1 cellular context compared by ENCODE assay signal in the genomic region with DNA sequence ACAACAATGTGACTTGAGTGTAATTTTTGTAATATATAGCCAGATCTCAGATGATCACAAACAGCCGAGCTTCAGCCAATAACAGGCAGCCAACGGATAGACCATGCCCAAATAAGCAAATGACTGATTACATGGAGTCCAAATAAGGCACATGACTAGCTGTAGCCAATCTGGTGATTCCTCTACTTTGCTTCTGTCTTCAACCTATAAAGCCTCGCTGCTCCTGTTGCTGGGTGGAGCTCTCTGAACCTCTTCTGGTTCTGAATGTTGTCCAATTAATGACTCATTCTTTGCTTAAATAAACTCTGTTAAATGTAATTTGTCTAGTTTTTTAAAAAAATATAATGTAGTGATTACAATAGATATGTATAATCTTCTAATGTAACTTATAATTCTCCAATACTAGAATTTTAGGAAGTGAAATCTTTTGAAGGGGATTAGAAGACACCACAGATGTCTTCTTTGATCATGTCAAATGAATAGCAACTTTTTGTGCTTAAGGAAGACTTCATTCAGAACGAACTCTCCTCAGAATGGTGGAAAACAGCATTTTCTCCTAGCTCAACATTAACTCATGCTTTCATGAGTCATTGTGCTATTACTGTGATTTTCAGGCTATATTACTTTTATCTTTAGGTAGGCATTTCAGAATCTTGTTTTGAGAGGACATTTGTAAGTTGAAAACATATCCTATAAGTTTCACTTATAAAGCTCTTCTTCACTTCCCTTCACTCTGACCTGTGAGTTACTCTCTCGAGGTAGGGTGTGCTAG.
TF ChIP-seq lines count a peak whose summit lies in the region.

No MANE protein-coding gene starts in this region.

TF ChIP-seq in GM12878, 131 proteins besides CTCF, POLR2A, EP300 and RAD21:
- 0 out of 4 replicates have a peak, but pooled peaks of 1 of the 2 experiments have one; percentile 18 for TF ChIP-seq SRF (IDR thresholded peaks at IDR 0.05; ENCODE audit: low read depth in 2 of 2, low read length in 2 of 2)
- no peak for TF ChIP-seq SP1 (IDR thresholded peaks at IDR 0.05; ENCODE audit: low read depth, low read length)
